ENCODE assay signal across 8 cellular contexts in the genomic region with DNA sequence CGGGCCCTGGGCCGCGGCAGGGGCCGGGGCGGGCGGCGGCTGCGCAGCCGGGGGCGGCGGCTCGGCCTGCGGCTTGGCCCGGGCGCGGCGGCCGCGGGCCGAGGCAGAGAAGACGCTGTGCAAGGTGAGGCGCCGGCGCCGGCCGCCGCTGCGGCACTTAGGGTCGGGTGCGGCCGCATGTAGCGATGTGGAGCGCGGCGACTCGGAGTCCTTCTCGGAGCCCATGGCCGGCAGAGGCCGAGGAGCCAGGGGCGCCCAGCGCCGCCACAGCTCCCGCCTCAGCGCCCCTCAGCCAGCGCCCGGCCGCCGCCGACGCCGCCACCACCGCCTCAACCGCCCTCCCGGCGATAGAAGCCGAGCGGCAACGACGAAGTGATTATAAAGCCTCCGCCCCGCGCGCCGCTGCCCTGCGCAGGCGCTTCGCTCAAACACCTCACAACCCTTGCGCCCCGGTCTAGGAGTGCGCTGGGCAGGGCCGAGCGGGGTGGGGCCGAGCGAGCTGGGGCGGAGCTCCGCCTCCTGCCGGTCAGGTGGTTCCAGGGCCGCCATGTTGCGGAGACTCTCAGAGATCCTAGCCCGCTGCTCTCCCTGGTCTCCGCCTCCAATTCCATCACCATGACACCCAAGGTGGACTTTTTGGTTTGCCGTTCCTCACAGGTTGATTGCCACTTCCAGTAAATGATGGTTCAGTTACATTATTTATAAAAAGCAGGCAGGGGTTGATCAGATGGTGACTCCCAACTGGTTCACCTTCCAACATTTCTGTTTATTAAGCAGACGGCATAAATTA. TPM values are rescaled to one million over a fixed set of nuclear protein-coding genes. Genes with fewer than 3 reads are reported as not detected.
DNase-seq lines count a peak whose midpoint lies in the region; ATAC-seq and TF ChIP-seq lines count a peak whose summit lies in the region.

A gene with protein sequence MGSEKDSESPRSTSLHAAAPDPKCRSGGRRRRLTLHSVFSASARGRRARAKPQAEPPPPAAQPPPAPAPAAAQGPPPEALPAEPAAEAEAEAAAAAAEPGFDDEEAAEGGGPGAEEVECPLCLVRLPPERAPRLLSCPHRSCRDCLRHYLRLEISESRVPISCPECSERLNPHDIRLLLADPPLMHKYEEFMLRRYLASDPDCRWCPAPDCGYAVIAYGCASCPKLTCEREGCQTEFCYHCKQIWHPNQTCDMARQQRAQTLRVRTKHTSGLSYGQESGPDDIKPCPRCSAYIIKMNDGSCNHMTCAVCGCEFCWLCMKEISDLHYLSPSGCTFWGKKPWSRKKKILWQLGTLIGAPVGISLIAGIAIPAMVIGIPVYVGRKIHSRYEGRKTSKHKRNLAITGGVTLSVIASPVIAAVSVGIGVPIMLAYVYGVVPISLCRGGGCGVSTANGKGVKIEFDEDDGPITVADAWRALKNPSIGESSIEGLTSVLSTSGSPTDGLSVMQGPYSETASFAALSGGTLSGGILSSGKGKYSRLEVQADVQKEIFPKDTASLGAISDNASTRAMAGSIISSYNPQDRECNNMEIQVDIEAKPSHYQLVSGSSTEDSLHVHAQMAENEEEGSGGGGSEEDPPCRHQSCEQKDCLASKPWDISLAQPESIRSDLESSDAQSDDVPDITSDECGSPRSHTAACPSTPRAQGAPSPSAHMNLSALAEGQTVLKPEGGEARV (minus strand): TSS at position 349 of the 790 bp plus-strand sequence. CDS start 124 bp downstream, at position 225.

- peak within 1 kb of the TSS; percentile 74 for H3K27ac Mint-ChIP-seq in activated T-helper 2 cell treated with anti-CD3 and anti-CD28 coated beads, Interferon-gamma antibody, Interleukin-2, Interleukin-4, amounts not matched to agents 10 μg/mL and 5 μg/mL and 100 μg/mL, durations not matched to agents 14 hours and 24 hours and 36 hours
- H3K27ac Mint-ChIP-seq in natural killer cell treated with Interleukin-12 subunit alpha and Interleukin-12 subunit beta and Interleukin-15 and Interleukin-18, amount 100 ng/mL, for 72 hours, result peak within 1 kb of the TSS; percentile 72 to 95

- intact Hi-C loops in activated T-helper 2 cell treated with anti-CD3 and anti-CD28 coated beads, Interferon-gamma antibody, Interleukin-2, Interleukin-4, amounts not matched to agents 10 μg/mL and 5 μg/mL and 100 μg/mL, durations not matched to agents 14 hours and 24 hours and 36 hours (cut with micrococcal nuclease), result loop anchor here (1.0 to 5.0 kb wide), 5 partner anchors 17 to 163 kb away; partner anchors contain the start of gene AK2

- no peaks in the 10 kb centered on the region for H3K36me3 ChIP-seq in RWPE2 (ENCODE audit: low read depth)

- peak; percentile 98 for DNase-seq in Daoy (ENCODE audit: low read depth)
- DNase-seq in GOT3 (lab: John Stamatoyannopoulos, UW), result peak; percentile 83
- DNase-seq in LoVo (ENCODE audit: low spot score), result peak; percentile 97
- peak; percentile 94 for DNase-seq in RWPE2 (ENCODE audit: low spot score)
- peak; percentile 94 for DNase-seq in activated T-helper 2 cell treated with anti-CD3 and anti-CD28 coated beads, Interferon-gamma antibody, Interleukin-2, Interleukin-4, amounts not matched to agents 10 μg/mL and 5 μg/mL and 100 μg/mL, durations not matched to agents 14 hours and 24 hours and 36 hours (ENCODE audit: low spot score)
- peak; percentile 86 for DNase-seq in fibroblast of peridontal ligament (ENCODE audit: extremely low read depth)
- peak; percentile 97 for DNase-seq in natural killer cell treated with Interleukin-12 subunit alpha and Interleukin-12 subunit beta and Interleukin-15 and Interleukin-18, amount 100 ng/mL, for 72 hours (ENCODE audit: low spot score)
- DNase-seq in stimulated activated naive CD8-positive, alpha-beta T cell treated with anti-CD3 and anti-CD28 coated beads, Interleukin-15, Interleukin-2, amounts not matched to agents 100 U/mL and 50 U/mL, for 24 hours, result peak; percentile 96

- H3K27me3 ChIP-seq in RWPE2 (ENCODE audit: insufficient read depth, poor library complexity, severe bottlenecking), result no peaks in the 10 kb centered on the region

- peak within 1 kb of the TSS; percentile 72 for H3K4me3 ChIP-seq in RWPE2 (ENCODE audit: severe bottlenecking)

- peak within 1 kb of the TSS; percentile 50 for H3K27ac ChIP-seq in RWPE2 (ENCODE audit: poor library complexity, severe bottlenecking)

- H3K4me1 ChIP-seq in RWPE2 (ENCODE audit: insufficient read depth, poor library complexity, severe bottlenecking), result peaks cover 8% of the 10 kb centered on the region

- ATAC-seq in RWPE2 (ENCODE audit: low read depth), result peak; percentile 92
- ATAC-seq in natural killer cell treated with Interleukin-12 subunit alpha and Interleukin-12 subunit beta and Interleukin-15 and Interleukin-18, amount 100 ng/mL, for 72 hours, result peak; percentile 94 to 97
- ATAC-seq in stimulated activated naive CD8-positive, alpha-beta T cell treated with anti-CD3 and anti-CD28 coated beads, Interleukin-15, Interleukin-2, amounts not matched to agents 100 U/mL and 50 U/mL, for 24 hours, result peak; percentile 98

- TF ChIP-seq CTCF in RWPE2 (IDR thresholded peaks at IDR 0.05; ENCODE audit: poor library complexity, severe bottlenecking), result no peak

- no peaks in the 10 kb centered on the region for H3K9me3 ChIP-seq in RWPE2 (ENCODE audit: severe bottlenecking)

- H3K27me3 Mint-ChIP-seq in activated T-helper 2 cell treated with anti-CD3 and anti-CD28 coated beads, Interferon-gamma antibody, Interleukin-2, Interleukin-4, amounts not matched to agents 10 μg/mL and 5 μg/mL and 100 μg/mL, durations not matched to agents 14 hours and 24 hours and 36 hours (ENCODE audit: low read depth), result no peaks in the 10 kb centered on the region
- peaks cover 0 to 4% of the 10 kb centered on the region in 2 donors for H3K27me3 Mint-ChIP-seq in natural killer cell treated with Interleukin-12 subunit alpha and Interleukin-12 subunit beta and Interleukin-15 and Interleukin-18, amount 100 ng/mL, for 72 hours

- H3K36me3 Mint-ChIP-seq in activated T-helper 2 cell treated with anti-CD3 and anti-CD28 coated beads, Interferon-gamma antibody, Interleukin-2, Interleukin-4, amounts not matched to agents 10 μg/mL and 5 μg/mL and 100 μg/mL, durations not matched to agents 14 hours and 24 hours and 36 hours (ENCODE audit: low read depth), result peaks cover 14% of the 10 kb centered on the region
- H3K36me3 Mint-ChIP-seq in natural killer cell treated with Interleukin-12 subunit alpha and Interleukin-12 subunit beta and Interleukin-15 and Interleukin-18, amount 100 ng/mL, for 72 hours, result peaks cover 8% of the 10 kb centered on the region

- no peaks in the 10 kb centered on the region for H3K9me3 Mint-ChIP-seq in activated T-helper 2 cell treated with anti-CD3 and anti-CD28 coated beads, Interferon-gamma antibody, Interleukin-2, Interleukin-4, amounts not matched to agents 10 μg/mL and 5 μg/mL and 100 μg/mL, durations not matched to agents 14 hours and 24 hours and 36 hours
- peaks cover 3% of the 10 kb centered on the region for H3K9me3 Mint-ChIP-seq in natural killer cell treated with Interleukin-12 subunit alpha and Interleukin-12 subunit beta and Interleukin-15 and Interleukin-18, amount 100 ng/mL, for 72 hours

- H3K4me1 Mint-ChIP-seq in activated T-helper 2 cell treated with anti-CD3 and anti-CD28 coated beads, Interferon-gamma antibody, Interleukin-2, Interleukin-4, amounts not matched to agents 10 μg/mL and 5 μg/mL and 100 μg/mL, durations not matched to agents 14 hours and 24 hours and 36 hours (ENCODE audit: low read depth), result peaks cover 49% of the 10 kb centered on the region
- H3K4me1 Mint-ChIP-seq in natural killer cell treated with Interleukin-12 subunit alpha and Interleukin-12 subunit beta and Interleukin-15 and Interleukin-18, amount 100 ng/mL, for 72 hours (ENCODE audit: low read depth in 2 of 2), result peaks cover 43 to 45% of the 10 kb centered on the region in 2 donors

- H3K4me3 Mint-ChIP-seq in activated T-helper 2 cell treated with anti-CD3 and anti-CD28 coated beads, Interferon-gamma antibody, Interleukin-2, Interleukin-4, amounts not matched to agents 10 μg/mL and 5 μg/mL and 100 μg/mL, durations not matched to agents 14 hours and 24 hours and 36 hours (ENCODE audit: low read depth), result peak within 1 kb of the TSS; percentile 91
- H3K4me3 Mint-ChIP-seq in natural killer cell treated with Interleukin-12 subunit alpha and Interleukin-12 subunit beta and Interleukin-15 and Interleukin-18, amount 100 ng/mL, for 72 hours, result peak within 1 kb of the TSS; percentile 92

RNA-seq across cellular contexts. Expression of the gene that starts here (rescaled TPM):
- total RNA-seq in Daoy (2014; rRNA removed; shearing (Covaris generic)), result 18.8 and 20.4 TPM in 2 replicates
- total RNA-seq in activated T-helper 2 cell treated with anti-CD3 and anti-CD28 coated beads, Interferon-gamma antibody, Interleukin-2, Interleukin-4, amounts not matched to agents 10 μg/mL and 5 μg/mL and 100 μg/mL, durations not matched to agents 14 hours and 24 hours and 36 hours, result 50.4 and 52.5 TPM in 2 replicates
- total RNA-seq in natural killer cell treated with Interleukin-12 subunit alpha and Interleukin-12 subunit beta and Interleukin-15 and Interleukin-18, amount 100 ng/mL, for 72 hours, result 100 to 1,000 TPM in 1 of 2 donors, 10 to 100 TPM in 1; 92.0 to 246 TPM

Comparison
In these comparisons a context has a peak if more than half of its experiments do, and no peak if none do; other contexts are left out.
1. Peak in every context shown above with its lines: DNase-seq, ATAC-seq, H3K4me3 ChIP-seq and H3K27ac ChIP-seq.